Comparison of ENCODE assay signal across 8 cellular contexts in the genomic region with DNA sequence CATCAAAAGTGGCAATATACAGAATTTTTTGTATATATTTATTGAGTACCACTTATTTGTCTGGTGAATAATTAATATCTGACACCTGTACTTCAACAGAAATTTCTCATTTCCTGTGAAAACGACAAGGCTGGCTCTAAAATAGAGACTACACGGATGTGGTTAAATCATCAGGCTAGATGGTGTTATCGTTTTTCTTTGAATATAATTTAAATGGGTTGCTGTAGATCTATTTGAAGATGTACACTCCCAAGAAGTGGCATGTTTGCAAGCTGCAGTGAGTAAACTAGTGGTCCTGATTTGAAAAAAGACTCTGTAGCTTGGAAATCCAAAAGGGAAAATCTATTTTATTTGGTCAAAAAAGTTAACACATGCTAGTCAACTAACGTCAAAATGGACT. TPM values are rescaled to one million over a fixed set of nuclear protein-coding genes. Genes with fewer than 3 reads are reported as not detected.
DNase-seq lines count a peak whose midpoint lies in the region; ATAC-seq and TF ChIP-seq lines count a peak whose summit lies in the region.

No MANE protein-coding gene starts in this region.

- H3K9me3 Mint-ChIP-seq in activated T-cell treated with anti-CD3 and anti-CD28 coated beads, Interleukin-2, amount 50 U/mL, for 24 hours: no peaks in the 10 kb centered on the region
- H3K9me3 Mint-ChIP-seq in progenitor cell of endocrine pancreas (ENCODE audit: low read depth): no peaks in the 10 kb centered on the region

- H3K4me1 Mint-ChIP-seq in activated T-cell treated with anti-CD3 and anti-CD28 coated beads, Interleukin-2, amount 50 U/mL, for 24 hours (ENCODE audit: low read depth): peaks cover 71% of the 10 kb centered on the region
- peaks cover 8% of the 10 kb centered on the region for H3K4me1 Mint-ChIP-seq in progenitor cell of endocrine pancreas (ENCODE audit: low read depth)

- no peaks in the 10 kb centered on the region for H3K9me2 ChIP-seq in SU-DHL-6 (replicated peaks; ENCODE audit: insufficient read depth, low read length)

- H2AFZ ChIP-seq in SU-DHL-6 (ENCODE audit: low read depth, low read length, severe bottlenecking): no peak overlapping the region

- H4K20me1 ChIP-seq in SU-DHL-6 (ENCODE audit: low read depth, low read length): no peaks in the 10 kb centered on the region

- no peaks in the 10 kb centered on the region for H3K9me3 ChIP-seq in SU-DHL-6 (ENCODE audit: insufficient read depth, low read length)
- no peaks in the 10 kb centered on the region for H3K9me3 ChIP-seq in SJCRH30 (replicated peaks)

- H3K36me3 Mint-ChIP-seq in activated T-cell treated with anti-CD3 and anti-CD28 coated beads, Interleukin-2, amount 50 U/mL, for 24 hours (ENCODE audit: low read depth): peaks cover 73% of the 10 kb centered on the region
- no peaks in the 10 kb centered on the region for H3K36me3 Mint-ChIP-seq in progenitor cell of endocrine pancreas (ENCODE audit: insufficient read depth)

- peaks cover 90% of the 10 kb centered on the region for H3K79me2 ChIP-seq in SU-DHL-6 (ENCODE audit: insufficient read depth, low read length)

- H3F3A ChIP-seq in SU-DHL-6 (ENCODE audit: insufficient read depth): peaks cover 49% of the 10 kb centered on the region

- TF ChIP-seq CTCF in SU-DHL-6 (IDR thresholded peaks at IDR 0.05; ENCODE audit: insufficient read depth, low read length, poor library complexity, severe bottlenecking): no peak
- TF ChIP-seq CTCF in progenitor cell of endocrine pancreas (IDR thresholded peaks at IDR 0.05; ENCODE audit: unreplicated experiment): no peak

- H3K4me3 ChIP-seq in SU-DHL-6 (ENCODE audit: insufficient read depth, low read length, poor library complexity, severe bottlenecking) (peak overlapping the region; percentile 47), SJCRH30 (no peak overlapping the region)

- H3K36me3 ChIP-seq in SU-DHL-6 (ENCODE audit: low read length): peaks cover 51% of the 10 kb centered on the region
- H3K36me3 ChIP-seq in SJCRH30: no peaks in the 10 kb centered on the region

- H3K4me3 Mint-ChIP-seq in activated T-cell treated with anti-CD3 and anti-CD28 coated beads, Interleukin-2, amount 50 U/mL, for 24 hours: peak overlapping the region; percentile 71
- no peak overlapping the region for H3K4me3 Mint-ChIP-seq in progenitor cell of endocrine pancreas (ENCODE audit: low read depth)

- H3K9ac ChIP-seq in SU-DHL-6 (ENCODE audit: low read length): peak overlapping the region; percentile 47

- H3K27me3 Mint-ChIP-seq in activated T-cell treated with anti-CD3 and anti-CD28 coated beads, Interleukin-2, amount 50 U/mL, for 24 hours: no peaks in the 10 kb centered on the region
- H3K27me3 Mint-ChIP-seq in progenitor cell of endocrine pancreas: peaks cover 3% of the 10 kb centered on the region

- peak overlapping the region; percentile 93 for H3K27ac Mint-ChIP-seq in activated T-cell treated with anti-CD3 and anti-CD28 coated beads, Interleukin-2, amount 50 U/mL, for 24 hours
- H3K27ac Mint-ChIP-seq in progenitor cell of endocrine pancreas: no peak overlapping the region

- H3K27me3 ChIP-seq in SU-DHL-6 (ENCODE audit: low read length): no peaks in the 10 kb centered on the region
- H3K27me3 ChIP-seq in SJCRH30: no peaks in the 10 kb centered on the region

- H3K27ac ChIP-seq in SU-DHL-6 (ENCODE audit: low read depth, low read length) (peak overlapping the region; percentile 97), SJCRH30 (no peak overlapping the region)

- peak; percentile 48 for ATAC-seq in HG02973 (IDR thresholded peaks at IDR 0.05; ENCODE audit: unreplicated experiment)
- peak; percentile 60 for ATAC-seq in stimulated activated naive CD8-positive, alpha-beta T cell treated with anti-CD3 and anti-CD28 coated beads, Interleukin-15, Interleukin-2, amounts not matched to agents 100 U/mL and 50 U/mL, for 24 hours

- H3K4me2 ChIP-seq in SU-DHL-6 (ENCODE audit: low read depth, low read length, poor library complexity, severe bottlenecking): peak overlapping the region; percentile 99

- no peaks in the 10 kb centered on the region for H3K4me1 ChIP-seq in SJCRH30

- no peak for DNase-seq in activated T-cell treated with anti-CD3 and anti-CD28 coated beads, Interleukin-2, amount 50 U/mL, for 24 hours
- no peak for DNase-seq in activated T-cell treated with anti-CD3 and anti-CD28 coated beads, Interleukin-2, amount 50 U/mL, for 48 hours
- no peak for DNase-seq in stimulated activated naive CD8-positive, alpha-beta T cell treated with anti-CD3 and anti-CD28 coated beads, Interleukin-15, Interleukin-2, amounts not matched to agents 100 U/mL and 50 U/mL, for 24 hours
- DNase-seq in SJCRH30 (no peak), progenitor cell of endocrine pancreas (ENCODE audit: low spot score, unreplicated experiment) (no peak), AML-193 (lab: John Stamatoyannopoulos, UW) (no peak)

RNA-seq across cellular contexts. Expression of a gene that starts 13.9 kb away (rescaled TPM):
- total RNA-seq in SJCRH30 (2014; rRNA removed; shearing (Covaris generic)): 0.73 and 0.91 TPM in 2 replicates
- total RNA-seq in progenitor cell of endocrine pancreas: 5.5 and 6.8 TPM in 2 replicates
